In genomic region chr6:113293106-113293505, GRCh38 we compare ENCODE assay signal across 17 cellular contexts.
DNase-seq lines count a peak whose midpoint lies in the region; ATAC-seq and TF ChIP-seq lines count a peak whose summit lies in the region.
"Had no signal": no experiment of that assay in that cellular context is flagged by ENCODE, and none has a peak within 500 bp of the region (broad histone marks: within the 10 kb centered on the region; RNA-seq: fewer than 3 reads in every experiment).

No MANE protein-coding gene starts in this region.

- H3K36me3 Mint-ChIP-seq in H9 (ENCODE audit: insufficient read depth in 1 of 3, low read depth in 3 of 3): no peaks in the 10 kb centered on the region; a peak in 1 of 7 replicates
- H3K36me3 Mint-ChIP-seq: CD14-positive monocyte, naive B cell had no signal

- no peak overlapping the region for H3K4me3 Mint-ChIP-seq in H9
- H3K4me3 Mint-ChIP-seq: CD14-positive monocyte, naive B cell had no signal

- H3K9ac ChIP-seq in GM23248: no peak overlapping the region
- H3K9ac ChIP-seq in H9 (ENCODE audit: extremely low read depth, insufficient read length, low read length): no peak overlapping the region

- H3K79me1 ChIP-seq in H9 (ENCODE audit: insufficient read depth, low read depth, low read length, poor library complexity, severe bottlenecking): no peaks in the 10 kb centered on the region

- H3K4me1 ChIP-seq in GM23248 (ENCODE audit: insufficient read depth) (peaks cover 31% of the 10 kb centered on the region), stomach (no peaks in the 10 kb centered on the region), H9 (ENCODE audit: insufficient read depth, low read length) (peaks cover 4% of the 10 kb centered on the region; the same call in 1 of the 2 replicates), Peyer's patch (no peaks in the 10 kb centered on the region)
- H3K4me1 ChIP-seq: vagina had no signal

- H2AK5ac ChIP-seq in H9 (ENCODE audit: insufficient read length, low read length): no peak overlapping the region

- no peak overlapping the region for H2BK5ac ChIP-seq in H9 (ENCODE audit: insufficient read length, low read length)

- H3K79me2 ChIP-seq in GM23248 (ENCODE audit: insufficient read depth) (no peaks in the 10 kb centered on the region), H9 (ENCODE audit: insufficient read depth, low read length) (no peaks in the 10 kb centered on the region)

- 72 to 90% methylated on average over 1 of the region's 1 CpG for WGBS in GM23248 (ENCODE audit: low coverage in 1 of 2, low lambda C conversion rate in 2 of 2, missing lambda C conversion rate in 2 of 2), 2 experiments
- WGBS in stomach, 5 donors: 71 to 95% (median 93%) methylated on average over 1 of the region's 1 CpG
- no CpG with 5 or more reads among the region's 1 CpG for WGBS in H9 (ENCODE audit: extremely low coverage, insufficient read length, low lambda C conversion rate)

- no peak for TF ChIP-seq EP300 in stomach (IDR thresholded peaks at IDR 0.05)

- H3T11ph ChIP-seq in H9 (ENCODE audit: low read length): no peak overlapping the region

- no peak overlapping the region; a peak in 1 of 7 replicates for H3K27ac Mint-ChIP-seq in H9
- H3K27ac Mint-ChIP-seq: CD14-positive monocyte, naive B cell had no signal

- H4K5ac ChIP-seq in H9 (ENCODE audit: insufficient read length, low read depth, low read length): no peak overlapping the region

- H2BK120ac ChIP-seq in H9 (ENCODE audit: low read depth, low read length, poor library complexity, severe bottlenecking): no peak overlapping the region

- TF ChIP-seq POLR2A in stomach (IDR thresholded peaks at IDR 0.05) (no peak), Peyer's patch (IDR thresholded peaks at IDR 0.05) (no peak)

- H3K27me3 Mint-ChIP-seq in H9 (ENCODE audit: low read depth): no peaks in the 10 kb centered on the region

- ATAC-seq in GM18907 (IDR thresholded peaks at IDR 0.05; ENCODE audit: unreplicated experiment): peak; percentile 83
- peak; percentile 82 for ATAC-seq in HG03342 (IDR thresholded peaks at IDR 0.05; ENCODE audit: unreplicated experiment)

- H3K9me3 ChIP-seq in GM23248 (ENCODE audit: low read depth) (no peaks in the 10 kb centered on the region), stomach (no peaks in the 10 kb centered on the region), H9 (ENCODE audit: control insufficient read depth, low read depth, low read length) (no peaks in the 10 kb centered on the region), Peyer's patch (no peaks in the 10 kb centered on the region)
- H3K9me3 ChIP-seq: vagina had no signal

- no peak overlapping the region for H3K14ac ChIP-seq in H9 (ENCODE audit: insufficient read depth, low read length)

- in situ Hi-C loops in GM23248 (cut with MboI): no loop called here

- peak overlapping the region; percentile 41 for H2AFZ ChIP-seq in GM23248
- H2AFZ ChIP-seq in H9 (ENCODE audit: low read length): no peak overlapping the region

- H3K27me3 ChIP-seq in GM23248 (replicated peaks; ENCODE audit: insufficient read depth) (no peaks in the 10 kb centered on the region), stomach (no peaks in the 10 kb centered on the region), H9 (ENCODE audit: insufficient read depth, low read length) (no peaks in the 10 kb centered on the region), Peyer's patch (no peaks in the 10 kb centered on the region)
- H3K27me3 ChIP-seq: vagina had no signal

- no peak for DNase-seq in GM23248
- peak; percentile 7 for DNase-seq in pons (ENCODE audit: low spot score)
- no peak for DNase-seq in stomach
- DNase-seq in NOMO-1 treated with DMSO at 0.1 percent for 48 hours (lab: John Stamatoyannopoulos, UW; ENCODE audit: unreplicated experiment): no peak
- no peak for DNase-seq in H9
- DNase-seq in Peyer's patch: no peak
- DNase-seq: activated naive CD4-positive, alpha-beta T cell treated with anti-CD3 and anti-CD28 coated beads, Interleukin-2, amount 50 U/mL, for 16 hours; islet precursor cell; naive B cell; NCI-H1105; NK-92 treated with Interleukin-12 subunit alpha and Interleukin-12 subunit beta, amount 100 ng/mL, for 24 hours; T-helper 1 cell had no signal

- intact Hi-C loops in stomach (cut with DNase I; ENCODE audit: low total_unique reads): no loop called here

- H2BK12ac ChIP-seq in H9 (ENCODE audit: insufficient read length, low read depth, low read length): no peak overlapping the region

- H2BK20ac ChIP-seq in H9 (ENCODE audit: low read depth, low read length, poor library complexity, severe bottlenecking): no peak overlapping the region

- peaks cover 27 to 32% of the 10 kb centered on the region in 2 experiments for H3K4me1 Mint-ChIP-seq in H9
- H3K4me1 Mint-ChIP-seq: CD14-positive monocyte, naive B cell had no signal

- H3K36me3 ChIP-seq in GM23248 (ENCODE audit: low read depth): no peaks in the 10 kb centered on the region
- H3K36me3 ChIP-seq in stomach: no peaks in the 10 kb centered on the region
- H3K36me3 ChIP-seq in Peyer's patch: no peaks in the 10 kb centered on the region
- H3K36me3 ChIP-seq: vagina had no signal

- peak overlapping the region; percentile 23 for H3K4me2 ChIP-seq in GM23248 (ENCODE audit: unreplicated experiment)
- no peak overlapping the region for H3K4me2 ChIP-seq in H9 (ENCODE audit: insufficient read depth, insufficient read length, low read length)

- peaks cover 12% of the 10 kb centered on the region; the same call in 1 of the 2 replicates for H3F3A ChIP-seq in GM23248 (ENCODE audit: insufficient read depth)

- H3K27ac ChIP-seq in GM23248 (no peak overlapping the region), stomach (no peak overlapping the region), H9 (ENCODE audit: insufficient read length, low read depth, low read length) (no peak overlapping the region), Peyer's patch (no peak overlapping the region)
- H3K27ac ChIP-seq: vagina had no signal

- H4K91ac ChIP-seq in H9 (ENCODE audit: insufficient read length, low read depth, low read length): no peak overlapping the region

- H3K4me3 ChIP-seq in GM23248: no peak overlapping the region
- H3K4me3 ChIP-seq in stomach: no peak overlapping the region
- H3K4me3 ChIP-seq in Peyer's patch: no peak overlapping the region
- H3K4me3 ChIP-seq: skin epidermis, vagina had no signal

- TF ChIP-seq CTCF in stomach (IDR thresholded peaks at IDR 0.05): no peak
- TF ChIP-seq CTCF in H9 (conservative IDR thresholded peaks at IDR 0.05): no peak
- TF ChIP-seq CTCF in Peyer's patch (IDR thresholded peaks at IDR 0.05): no peak

- H3K9me2 ChIP-seq in GM23248 (ENCODE audit: insufficient read depth): no peaks in the 10 kb centered on the region

- H3K4ac ChIP-seq in H9 (ENCODE audit: low read depth, low read length): no peak overlapping the region

- H3K23ac ChIP-seq in H9 (ENCODE audit: insufficient read length, low read depth, low read length): no peak overlapping the region

- no peak overlapping the region for H3K18ac ChIP-seq in H9 (ENCODE audit: insufficient read length, low read depth, low read length)

- no peaks in the 10 kb centered on the region for H4K20me1 ChIP-seq in GM23248 (ENCODE audit: insufficient read depth)
- H4K20me1 ChIP-seq in H9 (ENCODE audit: control insufficient read depth, insufficient read depth, insufficient read length): no peaks in the 10 kb centered on the region

- H3K56ac ChIP-seq in H9 (ENCODE audit: insufficient read length, low read depth, low read length): no peak overlapping the region

- H3K23me2 ChIP-seq in H9 (ENCODE audit: insufficient read length, low read depth, low read length, poor library complexity, severe bottlenecking): no peaks in the 10 kb centered on the region

- no peak overlapping the region for H4K8ac ChIP-seq in H9 (replicated peaks; ENCODE audit: insufficient read length, low read depth, low read length)

- H3K9me3 Mint-ChIP-seq in H9: no peaks in the 10 kb centered on the region
- H3K9me3 Mint-ChIP-seq: naive B cell had no signal

- H2BK15ac ChIP-seq in H9 (ENCODE audit: low read depth, low read length): no peak overlapping the region
